In the genomic region with DNA sequence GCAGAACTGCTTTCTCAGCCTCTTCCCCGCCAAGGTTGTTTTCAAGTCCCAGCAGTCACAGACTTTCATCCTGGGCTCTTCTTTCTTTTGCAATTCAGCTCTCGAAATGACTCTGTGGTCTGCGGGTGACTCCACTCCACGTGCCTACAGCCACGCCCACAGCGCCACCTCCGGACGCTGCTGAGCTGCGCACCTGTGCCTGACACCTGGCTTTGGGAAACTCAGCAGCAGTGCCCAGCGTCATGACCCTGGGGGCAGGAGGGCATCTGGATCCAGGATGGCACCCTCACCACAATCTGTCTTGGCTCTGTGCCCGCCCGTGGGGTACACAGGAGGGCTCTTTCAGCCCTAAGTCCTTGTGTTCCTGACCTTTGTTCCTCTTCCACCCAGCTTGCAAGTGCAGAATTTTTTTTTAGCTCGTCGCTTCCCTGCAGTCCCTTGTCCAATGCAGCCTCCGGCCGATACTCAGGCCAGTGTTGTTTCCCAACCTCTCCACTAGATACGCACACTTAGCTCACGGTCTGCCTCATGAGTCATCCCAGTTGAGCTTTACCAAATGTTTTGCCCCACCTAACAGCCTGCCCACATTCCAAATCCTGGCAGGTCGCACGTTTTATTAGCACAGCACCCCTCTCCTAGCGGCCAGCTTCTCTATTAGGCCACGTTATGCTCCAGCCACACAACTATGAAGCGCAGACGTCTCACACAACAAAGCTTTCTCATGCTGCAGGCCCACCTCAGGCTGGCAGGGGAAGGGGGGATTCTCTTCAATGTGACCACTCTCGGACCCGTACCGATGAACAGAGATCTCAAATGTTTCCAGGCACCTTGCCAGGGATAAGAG, we compare ENCODE assay signal across 8 cellular contexts. TPM values are rescaled to one million over a fixed set of nuclear protein-coding genes. Genes with fewer than 3 reads are reported as not detected.
A peak's percentile ranks its signal among the peaks of the same experiment; 100 is the strongest.
DNase-seq lines count a peak whose midpoint lies in the region; ATAC-seq and TF ChIP-seq lines count a peak whose summit lies in the region.

No MANE protein-coding gene starts in this region.

- peaks cover 38% of the 10 kb centered on the region for H3K4me1 Mint-ChIP-seq in brain

- H3K4me3 ChIP-seq in lower lobe of right lung (peak overlapping the region; percentile 21), stomach (peak overlapping the region in 1 of 4 donors; percentile 3)

- DNase-seq in Daoy (ENCODE audit: low read depth) (peak; percentile 84), HuH-7 (ENCODE audit: low spot score) (peak; percentile 48), T1000 (lab: John Stamatoyannopoulos, UW) (peak; percentile 61), lower lobe of right lung (peak; percentile 89), stomach (peak; percentile 78), NCI-H128 (lab: John Stamatoyannopoulos, UW; ENCODE audit: unreplicated experiment) (no peak)

- H3K36me3 Mint-ChIP-seq in brain, result peaks cover 34% of the 10 kb centered on the region

- no peak for TF ChIP-seq EP300 in stomach (IDR thresholded peaks at IDR 0.05)

- TF ChIP-seq POLR2A in stomach (IDR thresholded peaks at IDR 0.05), result no peak

- intact Hi-C loops in lower lobe of right lung (cut with DNase I) (no loop called here), stomach (cut with DNase I; ENCODE audit: low total_unique reads) (no loop called here)

- H3K27ac ChIP-seq in lower lobe of right lung (peak overlapping the region; percentile 79), stomach (peak overlapping the region; percentile 52 to 84 (median 75))

- H3K36me3 ChIP-seq in lower lobe of right lung, result peaks cover 35% of the 10 kb centered on the region
- H3K36me3 ChIP-seq in stomach, result peaks cover 32 to 51% (median 41%) of the 10 kb centered on the region in 4 donors

- no peaks in the 10 kb centered on the region for H3K9me3 ChIP-seq in lower lobe of right lung
- H3K9me3 ChIP-seq in stomach, result no peaks in the 10 kb centered on the region

- H3K27me3 Mint-ChIP-seq in brain, result peaks cover 3% of the 10 kb centered on the region

- TF ChIP-seq CTCF in brain (conservative IDR thresholded peaks at IDR 0.05) (no peak), lower lobe of right lung (IDR thresholded peaks at IDR 0.05) (peak; percentile 55), stomach (IDR thresholded peaks at IDR 0.05) (peak in 4 of 7 experiments; percentile 26 to 61 (median 46))

- H3K4me1 ChIP-seq in lower lobe of right lung, result peaks cover 42% of the 10 kb centered on the region
- peaks cover 31 to 57% (median 51%) of the 10 kb centered on the region in 4 donors for H3K4me1 ChIP-seq in stomach

- H3K27me3 ChIP-seq in lower lobe of right lung (ENCODE audit: low read depth) (no peaks in the 10 kb centered on the region), stomach (no peaks in the 10 kb centered on the region)

- peaks cover 0 to 17% (median 5%) of the 10 kb centered on the region in 5 experiments for H3K9me3 Mint-ChIP-seq in brain

- ATAC-seq in lower lobe of right lung, result peak; percentile 88 to 92
- ATAC-seq in GM18870 (IDR thresholded peaks at IDR 0.05; ENCODE audit: unreplicated experiment), result no peak

- peak overlapping the region in 1 of 5 experiments; percentile 75 for H3K4me3 Mint-ChIP-seq in brain

- peak overlapping the region in 3 of 5 experiments; percentile 52 to 56 (median 53) for H3K27ac Mint-ChIP-seq in brain

- WGBS in stomach, 5 donors, result 31 to 48% (median 38%) methylated on average over 27 of the region's 27 CpGs

RNA-seq across cellular contexts. Expression of gene CAPN10, which starts 6.5 kb away (rescaled TPM):
- 23.8 and 28.3 TPM in 2 replicates for total RNA-seq in Daoy (2014; rRNA removed; shearing (Covaris generic))
- 15.8 TPM for polyA plus RNA-seq in brain (ENCODE audit: insufficient read depth, low read depth, low replicate concordance)
- 37.2 TPM for total RNA-seq in lower lobe of right lung
- 100 to 1,000 TPM in 1 of 5 donors, 10 to 100 TPM in 4; 26.6 to 197 (median 58.3) TPM for total RNA-seq in stomach
- polyA plus RNA-seq in stomach, result 10 to 100 TPM; 17.7 to 38.0 (median 23.3) TPM

RNA-seq across cellular contexts. Expression of gene RNPEPL1, which starts 11.7 kb away (rescaled TPM):
- total RNA-seq in Daoy (2014; rRNA removed; shearing (Covaris generic)), result 1.8 and 2.3 TPM in 2 replicates
- 48.5 TPM for polyA plus RNA-seq in brain (ENCODE audit: insufficient read depth, low read depth, low replicate concordance)
- total RNA-seq in lower lobe of right lung, result 102 TPM
- 100 to 1,000 TPM in 3 of 5 donors, 10 to 100 TPM in 2; 32.7 to 196 (median 145) TPM for total RNA-seq in stomach
- 100 to 1,000 TPM in 2 of 3 donors, 10 to 100 TPM in 1; 93.9 to 136 (median 113) TPM for polyA plus RNA-seq in stomach

RNA-seq across cellular contexts. Expression of gene DUSP28, which starts 19.8 kb away (rescaled TPM):
- total RNA-seq in Daoy (2014; rRNA removed; shearing (Covaris generic)), result 2.8 and 3.3 TPM in 2 replicates
- polyA plus RNA-seq in brain (ENCODE audit: insufficient read depth, low read depth, low replicate concordance), result 6.3 TPM
- total RNA-seq in lower lobe of right lung, result 5.7 TPM
- total RNA-seq in stomach, result 10 to 100 TPM in 1 of 5 donors, 1 to 10 TPM in 4; 1.3 to 71.5 (median 2.2) TPM
- 1 to 10 TPM; 2.7 to 7.0 (median 6.7) TPM for polyA plus RNA-seq in stomach

RNA-seq across cellular contexts. Expression of gene ANKMY1, which starts 22.2 kb away (rescaled TPM):
- total RNA-seq in Daoy (2014; rRNA removed; shearing (Covaris generic)), result 1.8 and 4.7 TPM in 2 replicates
- polyA plus RNA-seq in brain (ENCODE audit: insufficient read depth, low read depth, low replicate concordance) (7.0 TPM), stomach (1 to 10 TPM; 3.1 to 8.4 (median 5.8) TPM)
- total RNA-seq in lower lobe of right lung (29.3 TPM), stomach (10 to 100 TPM in 4 of 5 donors, 1 to 10 TPM in 1; 8.3 to 79.4 (median 20.4) TPM)

RNA-seq across cellular contexts. Expression of gene GPR35, which starts 45.3 kb away (rescaled TPM):
- total RNA-seq in Daoy (2014; rRNA removed; shearing (Covaris generic)), result 0.33 and 1.1 TPM in 2 replicates
- polyA plus RNA-seq in brain (ENCODE audit: insufficient read depth, low read depth, low replicate concordance) (1.5 TPM), stomach (10 to 100 TPM in 1 of 3 donors, 1 to 10 TPM in 2; 8.5 to 12.8 (median 9.8) TPM)
- total RNA-seq in lower lobe of right lung (4.7 TPM), stomach (10 to 100 TPM; 11.7 to 68.9 (median 21.9) TPM)

Comparison
In these comparisons a context has a peak if more than half of its experiments do, and no peak if none do; other contexts are left out.
1. CTCF ChIP-seq: peak in lower lobe of right lung (single experiment) and stomach (4 of 7); none in brain (0 of 2).
2. RNA of gene RNPEPL1, which starts 11.7 kb away (total RNA-seq): 32.7 to 196 TPM in stomach and 102 TPM in lower lobe of right lung (single experiment); 1.8 to 2.3 TPM in Daoy; every median in the first group is over 10 times any median in the second.